ENCODE assay signal across 9 cellular contexts in the genomic region with DNA sequence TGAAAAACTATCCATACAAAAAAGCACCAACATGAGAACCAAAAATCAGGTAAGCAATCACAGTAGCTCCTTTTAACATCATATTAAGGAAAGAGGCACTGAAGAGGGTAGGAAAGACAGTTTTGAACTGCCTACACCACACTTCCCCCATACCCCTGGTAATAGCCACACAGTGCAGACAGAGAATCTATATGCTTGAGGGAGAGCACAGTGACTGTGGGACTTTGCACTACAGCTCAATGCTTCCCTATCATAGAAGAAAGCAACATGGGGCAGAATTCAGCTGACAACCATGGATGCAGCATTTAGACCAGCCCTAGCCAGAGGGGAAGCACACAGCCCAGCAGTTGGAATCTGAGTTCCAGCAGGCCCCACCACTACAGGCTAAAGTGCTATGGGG. TPM values are rescaled to one million over a fixed set of nuclear protein-coding genes. Genes with fewer than 3 reads are reported as not detected.
"Had no signal": no experiment of that assay in that cellular context is flagged by ENCODE, and none has a peak within 500 bp of the region (broad histone marks: within the 10 kb centered on the region; RNA-seq: fewer than 3 reads in every experiment).

No MANE protein-coding gene starts in this region.

- H3K36me3 Mint-ChIP-seq: IgD-negative memory B cell had no signal

- H3K4me2 ChIP-seq: KMS-11 had no signal

- H3K27ac Mint-ChIP-seq: IgD-negative memory B cell had no signal

- H3K9ac ChIP-seq: KMS-11 had no signal

- H3K4me1 Mint-ChIP-seq: IgD-negative memory B cell had no signal

- H3K27ac ChIP-seq: HL-60, KMS-11 had no signal

- FAIRE-seq: HTR-8/SVneo had no signal

- H3K4me3 Mint-ChIP-seq: IgD-negative memory B cell had no signal

- DNase-seq: IMR-90, KBM-7, KG1 had no signal

RNA-seq across cellular contexts. Expression of gene TEX50, which starts 7.9 kb away (rescaled TPM):
- total RNA-seq: HT-29, HT1080, IMR-90 had no signal
- polyA plus RNA-seq: IgD-negative memory B cell, IMR-90 had no signal

RNA-seq across cellular contexts. Expression of gene SLC9C2, which starts 24.4 kb away (rescaled TPM):
- total RNA-seq: HT-29, HT1080, IMR-90 had no signal
- polyA plus RNA-seq: IgD-negative memory B cell, IMR-90 had no signal

RNA-seq across cellular contexts. Expression of gene ANKRD45, which starts 42.4 kb away (rescaled TPM):
- polyA plus RNA-seq: IgD-negative memory B cell, IMR-90 had no signal
